ENCODE assay signal across 8 cellular contexts in the genomic region with DNA sequence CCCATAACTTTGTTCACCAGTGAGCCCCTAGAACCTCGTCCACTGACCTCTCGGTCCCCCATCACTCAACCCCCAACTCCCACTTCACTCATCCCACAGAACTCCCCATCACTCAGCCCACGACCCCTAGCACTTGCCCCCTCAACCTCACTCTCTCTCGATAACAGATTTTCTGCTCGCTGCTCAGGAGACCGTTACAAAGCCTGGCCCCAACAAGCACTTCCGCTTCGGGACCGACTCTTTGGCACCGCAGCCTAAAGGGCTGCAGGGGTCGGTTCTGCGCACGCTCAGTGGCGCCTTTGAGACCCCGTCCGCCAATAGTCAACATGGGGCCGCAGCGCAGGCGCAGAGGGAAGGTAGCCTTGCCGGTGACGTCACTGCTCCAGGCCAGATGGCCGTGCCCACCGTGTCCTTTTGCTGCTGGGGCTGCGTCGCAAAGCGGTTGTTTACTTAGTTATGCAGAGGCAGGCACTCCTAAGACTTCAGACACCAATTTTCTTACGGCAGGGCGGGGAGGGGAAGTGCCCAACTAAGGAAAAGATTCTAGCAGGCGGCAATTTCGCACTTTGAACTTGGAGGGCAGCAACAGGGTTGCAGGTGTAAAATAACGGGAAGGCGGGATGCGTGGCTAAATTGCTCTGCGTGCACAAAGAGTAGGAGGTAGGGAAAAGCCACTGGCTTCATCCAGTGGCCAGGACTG. TPM values are rescaled to one million over a fixed set of nuclear protein-coding genes. Genes with fewer than 3 reads are reported as not detected.
DNase-seq lines count a peak whose midpoint lies in the region; ATAC-seq, FAIRE-seq and TF ChIP-seq lines count a peak whose summit lies in the region.

Gene ZNF182 (minus strand): TSS at position 232 of the 700 bp plus-strand sequence. CDS start 1,380 bp downstream, outside the sequence.

- intact Hi-C loops in ascending aorta (cut with DNase I): loop anchor here (5.0 kb wide), 1 partner anchor 167 kb away; the partner anchor contains the start of gene ZNF81

- no peak for FAIRE-seq in urothelium cell line (lab: Jason Lieb, UNC)

- H3K27ac ChIP-seq in ascending aorta (peak within 1 kb of the TSS; percentile 57 to 66), right atrium auricular region (peak within 1 kb of the TSS; percentile 79)

- H3K4me3 ChIP-seq in ascending aorta (peak within 1 kb of the TSS; percentile 60 to 79), right atrium auricular region (peak within 1 kb of the TSS; percentile 58 to 63)

- H3K36me3 ChIP-seq in ascending aorta (no peaks in the 10 kb centered on the region), right atrium auricular region (no peaks in the 10 kb centered on the region)

- no peaks in the 10 kb centered on the region for H3K9me3 ChIP-seq in ascending aorta
- H3K9me3 ChIP-seq in right atrium auricular region: no peaks in the 10 kb centered on the region

- H3K4me1 ChIP-seq in ascending aorta (no peaks in the 10 kb centered on the region), right atrium auricular region (no peaks in the 10 kb centered on the region)

- ATAC-seq in GM18499 (IDR thresholded peaks at IDR 0.05; ENCODE audit: insufficient read depth, unreplicated experiment) (peak; percentile 62), HG02885 (IDR thresholded peaks at IDR 0.05; ENCODE audit: poor library complexity, unreplicated experiment) (peak; percentile 96)

- peak; percentile 60 for DNase-seq in NCI-H187 treated with DMSO at 0.1 percent for 48 hours (lab: John Stamatoyannopoulos, UW)
- DNase-seq in T-helper 2 cell: peak; percentile 77 to 95 (median 87)
- DNase-seq in ascending aorta (ENCODE audit: low spot score in 2 of 2): peak; percentile 82 to 97
- peak; percentile 92 for DNase-seq in right atrium auricular region (ENCODE audit: low spot score)
- DNase-seq in pulmonary artery endothelial cell (ENCODE audit: low read depth, low spot score): peak; percentile 44
- DNase-seq in urothelium cell line (ENCODE audit: low spot score): peak; percentile 95

- TF ChIP-seq CTCF in ascending aorta (IDR thresholded peaks at IDR 0.05) (no peak), right atrium auricular region (IDR thresholded peaks at IDR 0.05) (no peak)

- H3K27me3 ChIP-seq in ascending aorta (no peaks in the 10 kb centered on the region), right atrium auricular region (no peaks in the 10 kb centered on the region)

RNA-seq across cellular contexts. Expression of gene ZNF182, which starts in this region (rescaled TPM):
- total RNA-seq in ascending aorta (0.11 TPM), right atrium auricular region (1 to 10 TPM; 2.0 to 2.4 TPM), pulmonary artery endothelial cell (2.3 and 3.0 TPM in 2 replicates)

Comparison
In these comparisons a context has a peak if more than half of its experiments do, and no peak if none do; other contexts are left out.
1. Peak in every context shown above with its lines: DNase-seq, ATAC-seq, H3K4me3 ChIP-seq and H3K27ac ChIP-seq.
2. Peak in DNase-seq, H3K4me3 ChIP-seq and H3K27ac ChIP-seq in ascending aorta; RNA of the gene not detected or under 1 TPM.
3. DNase-seq: peak in every context shown above with its lines; median percentile 95 in urothelium cell line; 92 in right atrium auricular region; 90 in ascending aorta; 87 in T-helper 2 cell; 60 in NCI-H187 treated with DMSO at 0.1 percent for 48 hours; 44 in pulmonary artery endothelial cell.